In genomic region chr2:96493072-96493471, GRCh38 we compare ENCODE assay signal across 16 cellular contexts. TPM values are rescaled to one million over a fixed set of nuclear protein-coding genes. Genes with fewer than 3 reads are reported as not detected.
DNase-seq lines count a peak whose midpoint lies in the region; ATAC-seq, FAIRE-seq and TF ChIP-seq lines count a peak whose summit lies in the region.
"Had no signal": no experiment of that assay in that cellular context is flagged by ENCODE, and none has a peak within 500 bp of the region (broad histone marks: within the 10 kb centered on the region; RNA-seq: fewer than 3 reads in every experiment).

No MANE protein-coding gene starts in this region.

- H3K9ac ChIP-seq in endothelial cell of umbilical vein (replicated peaks; ENCODE audit: extremely low read depth, insufficient read depth, low read length), result no peak overlapping the region

- H3K27ac ChIP-seq in endothelial cell of umbilical vein (ENCODE audit: insufficient read depth, low read depth, low read length), result no peak overlapping the region
- H3K27ac ChIP-seq: gastroesophageal sphincter, right atrium auricular region had no signal

- no peaks in the 10 kb centered on the region for H3K4me1 ChIP-seq in endothelial cell of umbilical vein (ENCODE audit: control insufficient read depth, extremely low read depth, insufficient read depth, low read length)
- H3K4me1 ChIP-seq in mucosa of descending colon (ENCODE audit: low read depth), result no peaks in the 10 kb centered on the region
- H3K4me1 ChIP-seq: gastroesophageal sphincter, right atrium auricular region had no signal

- TF ChIP-seq CTCF in endothelial cell of umbilical vein (IDR thresholded peaks at IDR 0.05; ENCODE audit: extremely low read depth in 1 of 2, insufficient read depth in 1 of 2, low read depth in 1 of 2, low read length in 2 of 2) (no peak), mucosa of descending colon (IDR thresholded peaks at IDR 0.05) (no peak)

- POLR2A ChIA-PET in endothelial cell of umbilical vein (lab: Charles Lee), result no interaction called here

- peak; percentile 30 for ATAC-seq in mucosa of descending colon
- ATAC-seq: gastroesophageal sphincter, left ventricle myocardium superior had no signal

- peaks cover 19 to 43% of the 10 kb centered on the region in 2 experiments for H3K27me3 ChIP-seq in endothelial cell of umbilical vein (ENCODE audit: control insufficient read depth in 2 of 2, insufficient read depth in 2 of 2, low read length in 2 of 2)
- H3K27me3 ChIP-seq: gastroesophageal sphincter, right atrium auricular region had no signal

- no peaks in the 10 kb centered on the region for H4K20me1 ChIP-seq in endothelial cell of umbilical vein (replicated peaks; ENCODE audit: control insufficient read depth, extremely low read depth, insufficient read depth, low read length)

- FAIRE-seq in GM18507 (lab: Jason Lieb, UNC), result peak; percentile 53
- peak; percentile 4 for FAIRE-seq in endothelial cell of umbilical vein (lab: Jason Lieb, UNC)
- FAIRE-seq: TTC549 had no signal

- no peaks in the 10 kb centered on the region for H3K9me1 ChIP-seq in endothelial cell of umbilical vein (replicated peaks; ENCODE audit: control insufficient read depth, extremely low read depth, insufficient read depth, low read length)

- no TSS peak for BruUV-seq in endothelial cell of umbilical vein (replicated peaks; lab: Mats Ljungman, UMichigan)

- H3K4me3 ChIP-seq in endothelial cell of umbilical vein (replicated peaks in 1 of 3; ENCODE audit: insufficient read depth in 1 of 3, low read depth in 1 of 3, low read length in 3 of 3) (no peak overlapping the region), mucosa of descending colon (no peak overlapping the region)
- H3K4me3 ChIP-seq: gastroesophageal sphincter, right atrium auricular region had no signal

- no peak for TF ChIP-seq POLR2A in endothelial cell of umbilical vein (IDR thresholded peaks at IDR 0.05; ENCODE audit: low read depth, low read length)

- no peaks in the 10 kb centered on the region for H3K79me2 ChIP-seq in endothelial cell of umbilical vein (ENCODE audit: control insufficient read depth, insufficient read depth, low read length)

- H3K9me3 ChIP-seq in endothelial cell of umbilical vein (replicated peaks; ENCODE audit: control insufficient read depth, insufficient read depth, low read length), result no peaks in the 10 kb centered on the region
- H3K9me3 ChIP-seq in mucosa of descending colon, result no peaks in the 10 kb centered on the region

- no peaks in the 10 kb centered on the region for H3K36me3 ChIP-seq in endothelial cell of umbilical vein (ENCODE audit: control insufficient read depth in 2 of 2, extremely low read depth in 1 of 2, insufficient read depth in 2 of 2, low read length in 2 of 2)
- H3K36me3 ChIP-seq in mucosa of descending colon (ENCODE audit: low read depth), result no peaks in the 10 kb centered on the region
- H3K36me3 ChIP-seq: gastroesophageal sphincter, right atrium auricular region had no signal

- intact Hi-C loops in endothelial cell of umbilical vein (cut with micrococcal nuclease) (no loop called here), mucosa of descending colon (cut with DNase I, micrococcal nuclease) (no loop called here)

- no peak overlapping the region for H3K4me2 ChIP-seq in endothelial cell of umbilical vein (ENCODE audit: insufficient read depth, low read length)

- CTCF ChIA-PET in endothelial cell of umbilical vein (lab: Charles Lee), result interaction anchor here (1.0 to 1.7 kb wide), 5 partner anchors 15 to 105 kb away, joined by 3 to 9 read pairs (median 4); no protein-coding TSS in a partner anchor

- DNase-seq in GM18507 (ENCODE audit: extremely low spot score, insufficient read length, low read depth) (no peak), M059J (ENCODE audit: low read depth) (peak; percentile 54), endothelial cell of umbilical vein (ENCODE audit: low read depth, low spot score) (no peak), mucosa of descending colon (no peak), DMS153 (lab: John Stamatoyannopoulos, UW) (no peak), UCSD-AML1 (lab: John Stamatoyannopoulos, UW; ENCODE audit: unreplicated experiment) (no peak)
- no peak for DNase-seq in effector CD8-positive, alpha-beta T cell (lab: John Stamatoyannopoulos, UW)
- DNase-seq: activated CD4-positive, alpha-beta T cell treated with anti-CD3 and anti-CD28 coated beads for 4 hours; activated CD8-positive, alpha-beta memory T cell treated with anti-CD3 and anti-CD28 coated beads, Interleukin-2, amount 50 U/mL, for 4 hours; activated effector memory CD4-positive, alpha-beta T cell treated with Interleukin-2 at 50 U/mL for 16 hours; left ventricle myocardium superior; NCI-H226; occipital lobe had no signal

- no peak overlapping the region for H2AFZ ChIP-seq in endothelial cell of umbilical vein (ENCODE audit: low read depth, low read length)

- dilution Hi-C loops in endothelial cell of umbilical vein (cut with MboI; ENCODE audit: extremely low pct_ligation_motif_present, low sequenced_read_pairs), result no loop called here

TF ChIP-seq in endothelial cell of umbilical vein, 7 proteins besides CTCF, POLR2A, EP300 and RAD21:
- TF ChIP-seq, protein P1, sequence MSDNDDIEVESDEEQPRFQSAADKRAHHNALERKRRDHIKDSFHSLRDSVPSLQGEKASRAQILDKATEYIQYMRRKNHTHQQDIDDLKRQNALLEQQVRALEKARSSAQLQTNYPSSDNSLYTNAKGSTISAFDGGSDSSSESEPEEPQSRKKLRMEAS (IDR thresholded peaks at IDR 0.05; ENCODE audit: insufficient read depth, insufficient read length), result no peak
- TF ChIP-seq FOS (IDR thresholded peaks at IDR 0.05; ENCODE audit: borderline replicate concordance, insufficient read depth, low read length), result no peak
- no peak for TF ChIP-seq JUN (IDR thresholded peaks at IDR 0.05; ENCODE audit: borderline replicate concordance, insufficient read depth, insufficient read length, low read depth)
- no peak for TF ChIP-seq EZH2 (IDR thresholded peaks at IDR 0.05; ENCODE audit: borderline replicate concordance, low read depth, low read length, severe bottlenecking)
- no peak for TF ChIP-seq MYC (IDR thresholded peaks at IDR 0.05; ENCODE audit: low read depth, low read length)
- no peak for TF ChIP-seq POLR2AphosphoS5 (IDR thresholded peaks at IDR 0.05; ENCODE audit: insufficient read depth, low read depth, low read length)
- TF ChIP-seq GATA2 (IDR thresholded peaks at IDR 0.05; ENCODE audit: insufficient read depth, insufficient read length, low read depth, low read length), result no peak

RNA-seq across cellular contexts. Expression of gene NEURL3, which starts 12.1 kb away (rescaled TPM):
- 0.59 and 1.1 TPM in 2 replicates for total RNA-seq in M059J (2014; rRNA removed; shearing (Covaris generic))
- not detected in 2 replicates for total RNA-seq in endothelial cell of umbilical vein
- polyA plus RNA-seq in endothelial cell of umbilical vein, result 0.08 TPM in 1 of 2 replicates, not detected in the other
- 0.04 and 0.06 TPM in 2 replicates for polyA plus RNA-seq in endothelial cell of umbilical vein (2011; cell fraction: cytosol; rRNA removed)
- not detected in 2 replicates for polyA plus RNA-seq in endothelial cell of umbilical vein (2011; cell fraction: nucleus; rRNA removed)
- not detected in 2 replicates for polyA plus RNA-seq in endothelial cell of umbilical vein (2012)
- polyA minus RNA-seq in endothelial cell of umbilical vein, result not detected in 2 replicates
- polyA minus RNA-seq in endothelial cell of umbilical vein (2011; cell fraction: cytosol; rRNA and poly(A)+ RNA removed), result not detected
- polyA minus RNA-seq in endothelial cell of umbilical vein (2011; cell fraction: nucleus; rRNA and poly(A)+ RNA removed), result not detected in 2 replicates
- 1 to 10 TPM; 2.1 to 5.2 (median 2.3) TPM for total RNA-seq in mucosa of descending colon
- total RNA-seq: gastroesophageal sphincter, left ventricle myocardium superior, right atrium auricular region had no signal

RNA-seq across cellular contexts. Expression of gene ARID5A, which starts 43.5 kb away (rescaled TPM):
- total RNA-seq in M059J (2014; rRNA removed; shearing (Covaris generic)), result 7.0 and 15.1 TPM in 2 replicates
- total RNA-seq in endothelial cell of umbilical vein (24.7 and 29.0 TPM in 2 replicates), mucosa of descending colon (10 to 100 TPM in 2 of 3 donors, 1 to 10 TPM in 1; 4.8 to 17.6 (median 10.3) TPM)
- polyA plus RNA-seq in endothelial cell of umbilical vein, result 18.0 and 24.0 TPM in 2 replicates
- polyA plus RNA-seq in endothelial cell of umbilical vein (2011; cell fraction: cytosol; rRNA removed), result 11.9 and 19.8 TPM in 2 replicates
- polyA plus RNA-seq in endothelial cell of umbilical vein (2011; cell fraction: nucleus; rRNA removed), result 31.6 and 44.1 TPM in 2 replicates
- polyA plus RNA-seq in endothelial cell of umbilical vein (2012), result 14.6 and 18.7 TPM in 2 replicates
- 9.5 and 11.3 TPM in 2 replicates for polyA minus RNA-seq in endothelial cell of umbilical vein
- 1.6 TPM for polyA minus RNA-seq in endothelial cell of umbilical vein (2011; cell fraction: cytosol; rRNA and poly(A)+ RNA removed)
- polyA minus RNA-seq in endothelial cell of umbilical vein (2011; cell fraction: nucleus; rRNA and poly(A)+ RNA removed), result 11.0 and 22.2 TPM in 2 replicates
